ENCODE assay signal across 8 cellular contexts in genomic region chr3:157176108-157176507, GRCh38.
DNase-seq lines count a peak whose midpoint lies in the region; ATAC-seq and TF ChIP-seq lines count a peak whose summit lies in the region.

No MANE protein-coding gene starts in this region.

- H3K36me3 ChIP-seq in BLaER1 (peaks cover 31% of the 10 kb centered on the region), MM.1S (replicated peaks; ENCODE audit: insufficient read depth, low read length) (no peaks in the 10 kb centered on the region)

- H3K9ac ChIP-seq in BLaER1 = peak overlapping the region; percentile 92
- H3K9ac ChIP-seq in MM.1S (ENCODE audit: low read length) = peak overlapping the region; percentile 69; the same call in 1 of the 2 replicates

- H3K9me3 ChIP-seq in BLaER1 (peaks cover 36% of the 10 kb centered on the region), MM.1S (replicated peaks; ENCODE audit: insufficient read depth, low read length) (no peaks in the 10 kb centered on the region)

- H3K4me1 Mint-ChIP-seq in dendritic cell treated with granulocyte-macrophage colony-stimulating factor and Interleukin-4, amounts not matched to agents 40 ng/mL and 50 ng/mL, for 4 days (ENCODE audit: low read depth) = peaks cover 31% of the 10 kb centered on the region
- peaks cover 24% of the 10 kb centered on the region for H3K4me1 Mint-ChIP-seq in nephron

- peaks cover 35% of the 10 kb centered on the region for H3K36me3 Mint-ChIP-seq in dendritic cell treated with granulocyte-macrophage colony-stimulating factor and Interleukin-4, amounts not matched to agents 40 ng/mL and 50 ng/mL, for 4 days (ENCODE audit: low read depth)
- peaks cover 27% of the 10 kb centered on the region for H3K36me3 Mint-ChIP-seq in nephron (ENCODE audit: low read depth)

- no peaks in the 10 kb centered on the region for H3K27me3 ChIP-seq in BLaER1
- H3K27me3 ChIP-seq in MM.1S (replicated peaks; ENCODE audit: insufficient read depth, low read length) = no peaks in the 10 kb centered on the region

- H3K4me2 ChIP-seq in BLaER1 (peak overlapping the region; percentile 94), MM.1S (ENCODE audit: low read depth, low read length) (peak overlapping the region; percentile 79)

- no peaks in the 10 kb centered on the region for H3K9me2 ChIP-seq in MM.1S (replicated peaks; ENCODE audit: insufficient read depth, low read length)

- H3K9me3 Mint-ChIP-seq in dendritic cell treated with granulocyte-macrophage colony-stimulating factor and Interleukin-4, amounts not matched to agents 40 ng/mL and 50 ng/mL, for 4 days = peaks cover 10% of the 10 kb centered on the region
- peaks cover 16% of the 10 kb centered on the region for H3K9me3 Mint-ChIP-seq in nephron

- DNase-seq in MM.1S = no peak
- DNase-seq in amniotic stem cell (lab: John Stamatoyannopoulos, UW) = no peak
- DNase-seq in NCI-H146 (lab: John Stamatoyannopoulos, UW) = no peak
- no peak for DNase-seq in NCI-H2227 (lab: John Stamatoyannopoulos, UW; ENCODE audit: unreplicated experiment)

- 0 out of 2 replicates have a peak overlapping the region, but pooled peaks have one; percentile 72 for H2AFZ ChIP-seq in MM.1S (ENCODE audit: low read length)

- H3K27ac ChIP-seq in BLaER1 (peak overlapping the region; percentile 86), MM.1S (ENCODE audit: low read length) (no peak overlapping the region)

- TF ChIP-seq CTCF in MM.1S (IDR thresholded peaks at IDR 0.05; ENCODE audit: low read length) (no peak), nephron (IDR thresholded peaks at IDR 0.05; ENCODE audit: unreplicated experiment in 3 of 3) (no peak)

- H3K4me3 ChIP-seq in BLaER1 (peak overlapping the region; percentile 72), MM.1S (ENCODE audit: low read length) (peak overlapping the region; percentile 72)

- peaks cover 21% of the 10 kb centered on the region for H3F3A ChIP-seq in MM.1S (ENCODE audit: insufficient read depth, low read length)

- no peaks in the 10 kb centered on the region for H3K27me3 Mint-ChIP-seq in dendritic cell treated with granulocyte-macrophage colony-stimulating factor and Interleukin-4, amounts not matched to agents 40 ng/mL and 50 ng/mL, for 4 days
- no peaks in the 10 kb centered on the region for H3K27me3 Mint-ChIP-seq in nephron (ENCODE audit: low read depth)

- no peak for ATAC-seq in GM21717 (IDR thresholded peaks at IDR 0.05; ENCODE audit: unreplicated experiment)

- intact Hi-C loops in dendritic cell treated with granulocyte-macrophage colony-stimulating factor and Interleukin-4, amounts not matched to agents 40 ng/mL and 50 ng/mL, for 4 days (cut with micrococcal nuclease) = loop anchor here (1.0 kb wide), 1 partner anchor 25 kb away; no protein-coding TSS in a partner anchor

- H3K4me1 ChIP-seq in BLaER1 (peaks cover 34% of the 10 kb centered on the region), MM.1S (ENCODE audit: low read length) (peaks cover 7% of the 10 kb centered on the region)

- H4K20me1 ChIP-seq in BLaER1 (no peaks in the 10 kb centered on the region), MM.1S (ENCODE audit: insufficient read depth, low read length) (no peaks in the 10 kb centered on the region)

- 0 out of 2 replicates have a peak, but pooled peaks cover 4% of the 10 kb centered on the region for H3K79me2 ChIP-seq in MM.1S (ENCODE audit: low read length)

- peak overlapping the region; percentile 82 for H3K4me3 Mint-ChIP-seq in dendritic cell treated with granulocyte-macrophage colony-stimulating factor and Interleukin-4, amounts not matched to agents 40 ng/mL and 50 ng/mL, for 4 days
- peak overlapping the region; percentile 91 to 94 (median 92) for H3K4me3 Mint-ChIP-seq in nephron

- peak overlapping the region; percentile 97 for H3K27ac Mint-ChIP-seq in dendritic cell treated with granulocyte-macrophage colony-stimulating factor and Interleukin-4, amounts not matched to agents 40 ng/mL and 50 ng/mL, for 4 days
- peak overlapping the region; percentile 96 to 97 (median 97) for H3K27ac Mint-ChIP-seq in nephron
